In genomic region chr10:12710594-12711343, GRCh38 we compare ENCODE assay signal across 8 cellular contexts.
A peak's percentile ranks its signal among the peaks of the same experiment; 100 is the strongest.
DNase-seq lines count a peak whose midpoint lies in the region; ATAC-seq and TF ChIP-seq lines count a peak whose summit lies in the region.

No MANE protein-coding gene starts in this region.

- H3K4me3 ChIP-seq in fibroblast of the aortic adventitia (ENCODE audit: low read depth, low read length) (no peak overlapping the region), stomach smooth muscle (ENCODE audit: low read length in 2 of 2) (no peak overlapping the region)

- H3K9me3 ChIP-seq in stomach smooth muscle (ENCODE audit: control insufficient read depth in 2 of 2, low read length in 2 of 2), result no peaks in the 10 kb centered on the region

- H3K36me3 ChIP-seq in stomach smooth muscle (ENCODE audit: control insufficient read depth in 2 of 2, insufficient read depth in 2 of 2, low read length in 2 of 2), result no peaks in the 10 kb centered on the region

- H3K27me3 ChIP-seq in stomach smooth muscle (ENCODE audit: control insufficient read depth in 1 of 2, insufficient read depth in 2 of 2, low read length in 2 of 2), result no peaks in the 10 kb centered on the region

- H3K27ac ChIP-seq in RWPE1 (peak overlapping the region; percentile 55; the same call in 1 of the 2 replicates), stomach smooth muscle (ENCODE audit: low read length) (peak overlapping the region; percentile 94)

- POLR2A ChIA-PET in RWPE1 (lab: Yijun Ruan, JAX; ENCODE audit: low non-redundant PET), result no interaction called here

- peaks cover 43% of the 10 kb centered on the region for H3K4me1 ChIP-seq in stomach smooth muscle (ENCODE audit: control insufficient read depth, insufficient read depth, low read length)

- CTCF ChIA-PET in RWPE1 (lab: Yijun Ruan, JAX), result interaction anchor here (0.6 to 1.0 kb wide), 7 partner anchors 16 to 446 kb away, joined by 3 to 4 read pairs (median 3); no protein-coding TSS in a partner anchor

- ATAC-seq in GM19351 (IDR thresholded peaks at IDR 0.05; ENCODE audit: unreplicated experiment), result peak; percentile 81

- DNase-seq in AG08396 (ENCODE audit: low spot score), result peak; percentile 72
- peak; percentile 88 to 94 for DNase-seq in Kasumi-1 (lab: John Stamatoyannopoulos, UW)
- peak; percentile 74 for DNase-seq in RWPE1 (ENCODE audit: low spot score)
- peak; percentile 60 to 62 for DNase-seq in activated T-helper 1 cell treated with anti-CD3 and anti-CD28 coated beads, Interleukin-2, amount 50 U/mL, for 16 hours (ENCODE audit: low read depth in 1 of 2, low spot score in 1 of 2)
- DNase-seq in fibroblast of the aortic adventitia (ENCODE audit: low read depth), result peak; percentile 94
- DNase-seq in non-pigmented ciliary epithelial cell (ENCODE audit: low read depth), result peak; percentile 56

- peak overlapping the region; percentile 25 to 55 for H3K9ac ChIP-seq in stomach smooth muscle (ENCODE audit: low read length in 2 of 2)

- TF ChIP-seq CTCF in RWPE1 (conservative IDR thresholded peaks at IDR 0.05; ENCODE audit: low read depth) (peak; percentile 94), fibroblast of the aortic adventitia (IDR thresholded peaks at IDR 0.05; ENCODE audit: insufficient read depth, low read length) (peak; percentile 96)
